In the genomic region with DNA sequence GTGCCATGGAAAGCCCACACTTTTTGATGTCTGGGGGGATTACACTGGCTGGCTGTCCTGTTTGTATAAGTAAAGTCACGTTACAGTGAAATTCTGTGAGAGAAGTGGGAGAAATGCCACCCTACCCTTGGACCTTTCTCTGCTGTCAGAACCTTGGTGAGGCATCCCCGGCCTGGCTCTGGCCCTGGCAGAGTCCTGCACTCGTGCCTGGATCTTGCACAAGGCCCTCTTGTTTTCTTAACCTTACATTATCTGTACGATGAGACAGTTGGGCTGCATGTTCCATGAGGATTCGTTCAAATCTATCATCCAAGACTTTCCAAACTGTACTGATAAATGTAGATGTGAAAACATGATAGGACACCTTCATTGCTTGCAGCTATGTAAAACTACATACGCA, we compare ENCODE assay signal across 24 cellular contexts.
"Had no signal": no experiment of that assay in that cellular context is flagged by ENCODE, and none has a peak within 500 bp of the region (broad histone marks: within the 10 kb centered on the region; RNA-seq: fewer than 3 reads in every experiment).

No MANE protein-coding gene starts in this region.

- ATAC-seq: heart left ventricle; left colon; left ventricle myocardium superior; sciatic nerve; stimulated activated memory B cell treated with anti-CD40 and anti-IgM and Interleukin-4, amounts not matched to agents 10 μg/mL and 1 μg/mL and 100 μg/mL, for 72 hours; stimulated activated naive CD8-positive, alpha-beta T cell treated with anti-CD3 and anti-CD28 coated beads, Interleukin-15, amount 100 ng/mL, for 72 hours had no signal

- H3K9me3 Mint-ChIP-seq: naive B cell; neural progenitor cell; stimulated activated memory B cell treated with anti-CD40 and anti-IgM and Interleukin-4, amounts not matched to agents 10 μg/mL and 1 μg/mL and 100 μg/mL, for 72 hours; stimulated activated naive CD8-positive, alpha-beta T cell treated with anti-CD3 and anti-CD28 coated beads, Interleukin-15, amount 100 ng/mL, for 72 hours had no signal

- H3K4me3 Mint-ChIP-seq: naive B cell; neural progenitor cell; stimulated activated memory B cell treated with anti-CD40 and anti-IgM and Interleukin-4, amounts not matched to agents 10 μg/mL and 1 μg/mL and 100 μg/mL, for 72 hours; stimulated activated naive CD8-positive, alpha-beta T cell treated with anti-CD3 and anti-CD28 coated beads, Interleukin-15, amount 100 ng/mL, for 72 hours had no signal

- H3K27ac ChIP-seq: dorsolateral prefrontal cortex, neural progenitor cell, spleen, thoracic aorta had no signal

- DNase-seq: cortex of kidney; effector CD8-positive, alpha-beta T cell; foreskin melanocyte; hippocampal formation; left colon; left ventricle myocardium superior; mesenchymal stem cell; midbrain; naive B cell; nucleus accumbens; spleen; stimulated activated CD4-positive, alpha-beta T cell treated with anti-CD3 and anti-CD28 coated beads, Interleukin-15, amount 100 ng/mL, for 24 hours; stimulated activated CD4-positive, alpha-beta T cell treated with anti-CD3 and anti-CD28 coated beads, Interleukin-1b, Interleukin-23, amount 100 ng/mL, for 48 hours; stimulated activated CD4-positive, alpha-beta T cell treated with anti-CD3 and anti-CD28 coated beads, Interleukin-4, amount 100 ng/mL, for 24 hours; stimulated activated naive CD8-positive, alpha-beta T cell treated with anti-CD3 and anti-CD28 coated beads, Interleukin-15, amount 100 ng/mL, for 72 hours; substantia nigra; transverse colon had no signal

- H3K27ac Mint-ChIP-seq: naive B cell; neural progenitor cell; stimulated activated memory B cell treated with anti-CD40 and anti-IgM and Interleukin-4, amounts not matched to agents 10 μg/mL and 1 μg/mL and 100 μg/mL, for 72 hours; stimulated activated naive CD8-positive, alpha-beta T cell treated with anti-CD3 and anti-CD28 coated beads, Interleukin-15, amount 100 ng/mL, for 72 hours had no signal

- H3K27me3 ChIP-seq: dorsolateral prefrontal cortex, heart left ventricle, neural progenitor cell, spleen, transverse colon had no signal

- H3K36me3 ChIP-seq: neural progenitor cell, transverse colon had no signal

- H3K4me3 ChIP-seq: dorsolateral prefrontal cortex, heart left ventricle, lung, neural progenitor cell, spleen, thoracic aorta, transverse colon had no signal

- H3K4me1 Mint-ChIP-seq: neural progenitor cell had no signal

- H3K9me3 ChIP-seq: heart left ventricle, spleen, thoracic aorta, transverse colon had no signal

- H3K4me1 ChIP-seq: neural progenitor cell had no signal

- H3K27me3 Mint-ChIP-seq: naive B cell; stimulated activated memory B cell treated with anti-CD40 and anti-IgM and Interleukin-4, amounts not matched to agents 10 μg/mL and 1 μg/mL and 100 μg/mL, for 72 hours; stimulated activated naive CD8-positive, alpha-beta T cell treated with anti-CD3 and anti-CD28 coated beads, Interleukin-15, amount 100 ng/mL, for 72 hours had no signal
